Comparison of ENCODE assay signal across 9 cellular contexts in the genomic region with DNA sequence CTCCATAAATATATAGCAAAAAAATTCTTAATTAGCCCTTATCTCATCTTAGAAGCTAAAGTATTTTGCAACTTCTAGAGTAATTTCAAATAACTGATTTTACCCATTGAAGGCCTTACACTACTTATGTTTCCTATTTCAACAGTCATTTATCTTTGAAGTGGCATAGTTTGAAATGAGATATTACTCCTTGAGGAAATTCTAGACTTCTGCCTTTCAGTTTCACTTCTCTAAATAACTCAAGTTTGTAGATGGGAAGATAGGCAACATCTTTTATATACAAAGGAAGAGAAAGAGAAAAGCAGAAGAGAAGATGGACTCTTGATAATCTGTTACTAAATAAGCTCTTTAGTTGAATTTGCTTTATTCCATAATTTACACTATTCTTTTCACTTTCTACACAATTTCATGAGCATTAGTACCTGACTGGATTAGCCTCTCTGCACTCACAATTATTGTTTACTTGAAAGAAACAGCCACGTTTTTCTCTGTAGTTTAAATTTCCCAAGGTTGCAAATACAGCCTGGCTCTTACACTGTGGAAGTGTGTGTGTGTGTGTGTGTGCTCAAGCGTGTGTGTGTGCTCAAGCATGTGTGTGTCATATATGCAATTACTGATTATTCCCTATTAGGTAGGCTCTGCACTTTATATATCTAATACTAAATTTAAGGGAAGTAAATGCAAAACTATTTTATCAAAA.
DNase-seq lines count a peak whose midpoint lies in the region; ATAC-seq, FAIRE-seq and TF ChIP-seq lines count a peak whose summit lies in the region.
"Had no signal": no experiment of that assay in that cellular context is flagged by ENCODE, and none has a peak within 500 bp of the region (broad histone marks: within the 10 kb centered on the region; RNA-seq: fewer than 3 reads in every experiment).

No MANE protein-coding gene starts in this region.

- H3K9me3 Mint-ChIP-seq in CD8-positive, alpha-beta memory T cell = peaks cover 0 to 16% (median 10%) of the 10 kb centered on the region in 5 donors
- peaks cover 32% of the 10 kb centered on the region for H3K9me3 Mint-ChIP-seq in activated T-helper 1 cell treated with anti-CD3 and anti-CD28 coated beads, Interleukin-12 subunit alpha, Interleukin-12 subunit beta, Interleukin-2, Interleukin-4 antibody, amounts not matched to agents 30 ng/mL and 10 ng/mL and 1 ng/mL, durations not matched to agents 14 hours and 24 hours and 36 hours

- no peak for TF ChIP-seq EP300 in HepG2 (IDR thresholded peaks at IDR 0.05; ENCODE audit: low read depth in 2 of 2, low read length in 2 of 2)
- TF ChIP-seq EP300 in HepG2 (CRISPR knock-in tag; IDR thresholded peaks at IDR 0.05; ENCODE audit: borderline replicate concordance) = no peak

- TF ChIP-seq POLR2A in HepG2 (IDR thresholded peaks at IDR 0.05; ENCODE audit: insufficient read depth in 1 of 2, low read depth in 2 of 2, low read length in 2 of 2) = no peak

- H3K27me3 Mint-ChIP-seq in CD8-positive, alpha-beta memory T cell = no peaks in the 10 kb centered on the region
- H3K27me3 Mint-ChIP-seq in activated T-helper 1 cell treated with anti-CD3 and anti-CD28 coated beads, Interleukin-12 subunit alpha, Interleukin-12 subunit beta, Interleukin-2, Interleukin-4 antibody, amounts not matched to agents 30 ng/mL and 10 ng/mL and 1 ng/mL, durations not matched to agents 14 hours and 24 hours and 36 hours (ENCODE audit: insufficient read depth) = peaks cover 4% of the 10 kb centered on the region

- H3K4me1 ChIP-seq in CD8-positive, alpha-beta memory T cell (ENCODE audit: insufficient read depth, low read length) = peaks cover 8% of the 10 kb centered on the region
- H3K4me1 ChIP-seq in HepG2 (ENCODE audit: insufficient read depth, low read length) = no peaks in the 10 kb centered on the region

- H3K36me3 ChIP-seq in CD8-positive, alpha-beta memory T cell (ENCODE audit: insufficient read depth, low read length) = no peaks in the 10 kb centered on the region
- H3K36me3 ChIP-seq in HepG2 (replicated peaks in 1 of 2; ENCODE audit: control insufficient read depth in 1 of 2, insufficient read depth in 2 of 2, low read length in 2 of 2) = no peaks in the 10 kb centered on the region

- no peak for TF ChIP-seq RAD21 in HepG2 (CRISPR knock-in tag; IDR thresholded peaks at IDR 0.05)

- peaks cover 9 to 32% (median 26%) of the 10 kb centered on the region in 3 donors for H3K4me1 Mint-ChIP-seq in CD8-positive, alpha-beta memory T cell
- peaks cover 24% of the 10 kb centered on the region for H3K4me1 Mint-ChIP-seq in activated T-helper 1 cell treated with anti-CD3 and anti-CD28 coated beads, Interleukin-12 subunit alpha, Interleukin-12 subunit beta, Interleukin-2, Interleukin-4 antibody, amounts not matched to agents 30 ng/mL and 10 ng/mL and 1 ng/mL, durations not matched to agents 14 hours and 24 hours and 36 hours (ENCODE audit: low read depth)

- POLR2A ChIA-PET in CD8-positive, alpha-beta memory T cell (lab: Charles Lee) = no interaction called here
- POLR2A ChIA-PET in HepG2 (lab: Yijun Ruan, JAX) = no interaction called here

- no peaks in the 10 kb centered on the region for H4K20me1 ChIP-seq in HepG2 (ENCODE audit: insufficient read depth, low read length)

- TF ChIP-seq CTCF in foreskin fibroblast (IDR thresholded peaks at IDR 0.05; ENCODE audit: low read depth, low read length) (no peak), HepG2 (CRISPR knock-in tag; IDR thresholded peaks at IDR 0.05) (no peak)

- H3K79me2 ChIP-seq in HepG2 (ENCODE audit: insufficient read depth, low read length) = no peaks in the 10 kb centered on the region

- CTCF ChIA-PET in CD8-positive, alpha-beta memory T cell (lab: Charles Lee) = interaction anchor here (1.0 kb wide), 1 partner anchor 61 kb away, joined by 4 read pairs; no protein-coding TSS in a partner anchor
- CTCF ChIA-PET in HepG2 (lab: Yijun Ruan, JAX; ENCODE audit: low intra/inter-chr PET ratio, low total read pairs) = no interaction called here

- no peak overlapping the region for H3K4me3 ChIP-seq in CD8-positive, alpha-beta memory T cell (ENCODE audit: low read length)
- H3K4me3 ChIP-seq in foreskin fibroblast (ENCODE audit: low read depth in 1 of 2, low read length in 2 of 2) (no peak overlapping the region), HepG2 (replicated peaks in 1 of 3; ENCODE audit: insufficient read depth in 1 of 3, low read depth in 2 of 3, low read length in 3 of 3) (no peak overlapping the region)

- ATAC-seq in GM19467 (IDR thresholded peaks at IDR 0.05; ENCODE audit: unreplicated experiment) (peak; percentile 92), HG03439 (IDR thresholded peaks at IDR 0.05; ENCODE audit: unreplicated experiment) (peak; percentile 77), HepG2 (no peak)

- no peak for FAIRE-seq in HepG2 (lab: Jason Lieb, UNC)

- no peak overlapping the region for H3K27ac ChIP-seq in CD8-positive, alpha-beta memory T cell (ENCODE audit: low read depth, low read length)
- H3K27ac ChIP-seq in HepG2 (ENCODE audit: extremely low read length, insufficient read depth, low read length) = no peak overlapping the region
- H3K27ac ChIP-seq: epithelial cell of prostate had no signal

- H3K27ac Mint-ChIP-seq in CD8-positive, alpha-beta memory T cell = peak overlapping the region in 7 of 8 donors; percentile 17 to 80 (median 48)
- H3K27ac Mint-ChIP-seq in activated T-helper 1 cell treated with anti-CD3 and anti-CD28 coated beads, Interleukin-12 subunit alpha, Interleukin-12 subunit beta, Interleukin-2, Interleukin-4 antibody, amounts not matched to agents 30 ng/mL and 10 ng/mL and 1 ng/mL, durations not matched to agents 14 hours and 24 hours and 36 hours = no peak overlapping the region

- peak overlapping the region in 6 of 7 donors; percentile 37 to 72 (median 62) for H3K4me3 Mint-ChIP-seq in CD8-positive, alpha-beta memory T cell
- H3K4me3 Mint-ChIP-seq in activated T-helper 1 cell treated with anti-CD3 and anti-CD28 coated beads, Interleukin-12 subunit alpha, Interleukin-12 subunit beta, Interleukin-2, Interleukin-4 antibody, amounts not matched to agents 30 ng/mL and 10 ng/mL and 1 ng/mL, durations not matched to agents 14 hours and 24 hours and 36 hours = peak overlapping the region; percentile 19

- peaks cover 0 to 18% (median 2%) of the 10 kb centered on the region in 3 donors for H3K36me3 Mint-ChIP-seq in CD8-positive, alpha-beta memory T cell
- peaks cover 17% of the 10 kb centered on the region for H3K36me3 Mint-ChIP-seq in activated T-helper 1 cell treated with anti-CD3 and anti-CD28 coated beads, Interleukin-12 subunit alpha, Interleukin-12 subunit beta, Interleukin-2, Interleukin-4 antibody, amounts not matched to agents 30 ng/mL and 10 ng/mL and 1 ng/mL, durations not matched to agents 14 hours and 24 hours and 36 hours (ENCODE audit: low read depth)

- no peak overlapping the region for H3K4me2 ChIP-seq in HepG2 (ENCODE audit: low read depth, low read length)

- in situ Hi-C loops in HepG2 (cut with HindIII; ENCODE audit: extremely low pct_ligation_motif_present, low pct_unique_long_range_greater_than_20kb) = no loop called here

- H3K9ac ChIP-seq in HepG2 (ENCODE audit: insufficient read depth, low read depth, low read length) = no peak overlapping the region

- intact Hi-C loops in activated T-helper 1 cell treated with anti-CD3 and anti-CD28 coated beads, Interleukin-12 subunit alpha, Interleukin-12 subunit beta, Interleukin-2, Interleukin-4 antibody, amounts not matched to agents 30 ng/mL and 10 ng/mL and 1 ng/mL, durations not matched to agents 14 hours and 24 hours and 36 hours (cut with micrococcal nuclease) = loop anchor here (1.0 to 5.0 kb wide), 6 partner anchors 25 to 251 kb away; no protein-coding TSS in a partner anchor
- intact Hi-C loops in HepG2 (cut with micrococcal nuclease; ENCODE audit: unreplicated experiment) = no loop called here

- DNase-seq in CD8-positive, alpha-beta memory T cell = peak in 1 of 5 donors; percentile 3
- no peak for DNase-seq in activated T-helper 1 cell treated with anti-CD3 and anti-CD28 coated beads, Interleukin-12 subunit alpha, Interleukin-12 subunit beta, Interleukin-2, Interleukin-4 antibody, amounts not matched to agents 30 ng/mL and 10 ng/mL and 1 ng/mL, durations not matched to agents 14 hours and 24 hours and 36 hours (ENCODE audit: low spot score)
- DNase-seq in anterior cingulate cortex (lab: John Stamatoyannopoulos, UW) = no peak
- no peak for DNase-seq in activated effector memory CD4-positive, alpha-beta T cell treated with Interleukin-2 at 50 U/mL for 16 hours
- no peak for DNase-seq in foreskin fibroblast
- DNase-seq in HepG2 (ENCODE audit: low spot score) = no peak

- H2AFZ ChIP-seq in HepG2 (ENCODE audit: low read length) = no peak overlapping the region

- no peaks in the 10 kb centered on the region for H3K27me3 ChIP-seq in CD8-positive, alpha-beta memory T cell (ENCODE audit: insufficient read depth, low read length, poor library complexity, severe bottlenecking)
- no peaks in the 10 kb centered on the region for H3K27me3 ChIP-seq in HepG2 (ENCODE audit: control insufficient read depth in 1 of 2, insufficient read depth in 2 of 2, low read length in 2 of 2)

- BruUV-seq in HepG2 (replicated peaks; lab: Mats Ljungman, UMichigan) = no TSS peak

- 8% methylated on average over 2 of the region's 2 CpGs for WGBS in HepG2 (ENCODE audit: low lambda C conversion rate)

- no peaks in the 10 kb centered on the region for H3K9me3 ChIP-seq in CD8-positive, alpha-beta memory T cell (ENCODE audit: low read length)
- H3K9me3 ChIP-seq in HepG2 (ENCODE audit: low read length) = peaks cover 4% of the 10 kb centered on the region; the same call in 1 of the 2 replicates

TF ChIP-seq in HepG2, 621 proteins besides CTCF, POLR2A, EP300 and RAD21:
- TF ChIP-seq GABPB1 (CRISPR knock-in tag; IDR thresholded peaks at IDR 0.05) (no peak), POGZ (CRISPR knock-in tag; IDR thresholded peaks at IDR 0.05) (no peak), THAP8 (CRISPR knock-in tag; IDR thresholded peaks at IDR 0.05; ENCODE audit: borderline replicate concordance) (no peak), MZF1 (CRISPR knock-in tag; IDR thresholded peaks at IDR 0.05; ENCODE audit: borderline replicate concordance) (no peak), FOXK2 (IDR thresholded peaks at IDR 0.05) (no peak)
